20 cellular contexts compared by ENCODE assay signal in the genomic region with DNA sequence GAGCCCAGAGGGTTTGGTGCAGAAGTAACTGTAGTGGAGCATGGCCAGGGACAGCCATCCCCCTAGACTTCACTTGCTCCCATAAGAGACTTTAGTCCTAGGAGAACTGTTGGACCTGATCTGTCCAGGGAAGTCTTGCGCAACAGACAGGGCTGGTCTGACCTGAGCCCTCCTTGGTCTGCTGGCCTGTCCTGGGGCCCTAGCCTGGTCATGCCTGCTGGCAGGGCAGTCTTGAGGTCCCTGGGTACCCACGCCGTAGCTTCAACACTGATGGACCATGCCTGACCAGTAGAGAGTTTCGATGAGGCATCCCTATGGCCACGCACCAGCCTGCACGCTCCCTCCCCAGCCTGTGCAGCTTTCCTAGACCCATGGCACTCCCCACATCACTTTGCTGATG.
"Had no signal": no experiment of that assay in that cellular context is flagged by ENCODE, and none has a peak within 500 bp of the region (broad histone marks: within the 10 kb centered on the region; RNA-seq: fewer than 3 reads in every experiment).

No MANE protein-coding gene starts in this region.

- H3K27ac ChIP-seq: dorsolateral prefrontal cortex, esophagus muscularis mucosa, gastrocnemius medialis, ovary, right atrium auricular region, upper lobe of left lung had no signal

- H3K27me3 ChIP-seq: dorsolateral prefrontal cortex, esophagus muscularis mucosa, gastrocnemius medialis, ovary, right atrium auricular region, upper lobe of left lung had no signal

- ATAC-seq: gastrocnemius medialis; left cardiac atrium; left ventricle myocardium superior; naive thymus-derived CD4-positive, alpha-beta T cell had no signal

- H3K4me3 ChIP-seq: dorsolateral prefrontal cortex, esophagus muscularis mucosa, gastrocnemius medialis, ovary, right atrium auricular region, upper lobe of left lung had no signal

- H3K4me3 Mint-ChIP-seq: immature natural killer cell; naive thymus-derived CD4-positive, alpha-beta T cell; nephron progenitor cell had no signal

- H3K4me1 Mint-ChIP-seq: immature natural killer cell; naive thymus-derived CD4-positive, alpha-beta T cell; nephron progenitor cell had no signal

- H3K27me3 Mint-ChIP-seq: naive thymus-derived CD4-positive, alpha-beta T cell had no signal

- H3K4me1 ChIP-seq: esophagus muscularis mucosa, right atrium auricular region, upper lobe of left lung had no signal

- H3K27ac Mint-ChIP-seq: immature natural killer cell; naive thymus-derived CD4-positive, alpha-beta T cell; nephron progenitor cell had no signal

- DNase-seq: central memory CD4-positive, alpha-beta T cell; cortex of kidney; dorsolateral prefrontal cortex; effector CD8-positive, alpha-beta T cell; gastrocnemius medialis; immature natural killer cell; left cardiac atrium; left ventricle myocardium superior; mesendoderm; naive thymus-derived CD4-positive, alpha-beta T cell; nephron progenitor cell; ovary; small intestine; stimulated activated CD4-positive, alpha-beta T cell treated with anti-CD3 and anti-CD28 coated beads, Interleukin-2, amount 100 ng/mL, for 48 hours; stimulated activated naive CD4-positive, alpha-beta T cell treated with Interleukin-2 at 50 U/mL for 16 hours had no signal

- H3K36me3 ChIP-seq: ovary had no signal

- FAIRE-seq: endometrium, keratinocyte, small intestine had no signal
